In genomic region chr10:106795619-106796018, GRCh38 we compare ENCODE assay signal across 9 cellular contexts.
DNase-seq lines count a peak whose midpoint lies in the region; ATAC-seq and TF ChIP-seq lines count a peak whose summit lies in the region.
"Had no signal": no experiment of that assay in that cellular context is flagged by ENCODE, and none has a peak within 500 bp of the region (broad histone marks: within the 10 kb centered on the region; RNA-seq: fewer than 3 reads in every experiment).

No MANE protein-coding gene starts in this region.

- TF ChIP-seq EP300 in gastroesophageal sphincter (IDR thresholded peaks at IDR 0.05): no peak

- peak; percentile 14 to 65 (median 56) for TF ChIP-seq CTCF in gastroesophageal sphincter (IDR thresholded peaks at IDR 0.05)
- peak; percentile 22 to 76 (median 58) for TF ChIP-seq CTCF in thyroid gland (IDR thresholded peaks at IDR 0.05)

- H3K4me3 ChIP-seq in gastroesophageal sphincter: no peak overlapping the region
- H3K4me3 ChIP-seq in thyroid gland (replicated peaks in 1 of 3): no peak overlapping the region

- ATAC-seq in HG02798 (IDR thresholded peaks at IDR 0.05; ENCODE audit: poor library complexity, unreplicated experiment) (peak; percentile 97), gastroesophageal sphincter (peak; percentile 83), esophagus mucosa (no peak)

- no peaks in the 10 kb centered on the region for H3K36me3 ChIP-seq in gastroesophageal sphincter
- no peaks in the 10 kb centered on the region for H3K36me3 ChIP-seq in thyroid gland

- no peaks in the 10 kb centered on the region for H3K4me1 ChIP-seq in gastroesophageal sphincter
- no peaks in the 10 kb centered on the region for H3K4me1 ChIP-seq in thyroid gland

- H3K9me3 ChIP-seq in gastroesophageal sphincter: peaks cover 0 to 11% (median 0%) of the 10 kb centered on the region in 3 donors
- no peaks in the 10 kb centered on the region for H3K9me3 ChIP-seq in thyroid gland

- intact Hi-C loops in thyroid gland (cut with DNase I): loop anchor here (10.0 kb wide), 1 partner anchor 349 kb away; no protein-coding TSS in a partner anchor

- H3K27ac ChIP-seq in gastroesophageal sphincter (no peak overlapping the region), thyroid gland (no peak overlapping the region)
- H3K27ac ChIP-seq: 22Rv1 had no signal

- H3K27me3 ChIP-seq in gastroesophageal sphincter: no peaks in the 10 kb centered on the region
- H3K27me3 ChIP-seq in thyroid gland: no peaks in the 10 kb centered on the region

- DNase-seq in DMS 273 (lab: John Stamatoyannopoulos, UW; ENCODE audit: unreplicated experiment) (peak; percentile 0), DMS 273 treated with DMSO at 0.1 percent for 48 hours (lab: John Stamatoyannopoulos, UW) (no peak), NCI-H82 (lab: John Stamatoyannopoulos, UW) (peak; percentile 79), thyroid gland (peak; percentile 65)
- DNase-seq in activated T-cell treated with anti-CD3 and anti-CD28 coated beads, Interleukin-2, amount 50 U/mL, for 48 hours: no peak

- WGBS in gastroesophageal sphincter (ENCODE audit: low coverage in 1 of 2), 2 donors: 18 to 19% methylated on average over 4 of the region's 4 CpGs
- 17 to 32% methylated on average over 4 of the region's 4 CpGs for WGBS in thyroid gland, 2 donors

- TF ChIP-seq POLR2A in gastroesophageal sphincter (IDR thresholded peaks at IDR 0.05) (no peak), thyroid gland (IDR thresholded peaks at IDR 0.05) (no peak)

Comparison
In these comparisons a context has a peak if more than half of its experiments do, and no peak if none do; other contexts are left out.
1. DNase-seq: peak in DMS 273 (single experiment), NCI-H82 (single experiment) and thyroid gland (2 of 2); none in DMS 273 treated with DMSO at 0.1 percent for 48 hours (single experiment) and activated T-cell treated with anti-CD3 and anti-CD28 coated beads, Interleukin-2, amount 50 U/mL, for 48 hours (0 of 2).